Comparison of ENCODE assay signal across 2 cellular contexts in the genomic region with DNA sequence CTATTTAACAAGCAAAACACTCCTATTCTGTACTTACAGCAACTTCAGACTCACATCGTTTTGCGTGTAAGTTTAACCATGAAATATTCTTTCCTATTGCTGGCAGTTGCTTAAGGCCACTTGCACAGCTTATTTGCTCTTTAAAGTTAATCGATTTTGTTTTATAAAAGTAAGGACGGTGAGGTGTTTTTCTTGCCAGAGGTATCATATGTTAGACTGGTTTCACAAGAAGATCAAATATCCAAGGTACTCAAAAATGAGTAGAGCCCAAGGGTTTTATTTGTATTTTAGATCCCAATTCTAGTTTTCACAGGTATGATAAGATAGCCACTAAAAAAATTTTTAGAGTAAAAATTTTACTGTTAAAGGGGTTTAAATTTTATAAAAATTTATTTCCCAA.
TF ChIP-seq lines count a peak whose summit lies in the region.

No MANE protein-coding gene starts in this region.

TF ChIP-seq in liver, 16 proteins besides CTCF, POLR2A, EP300 and RAD21 (continued from another document):
- TF ChIP-seq, protein P1, sequence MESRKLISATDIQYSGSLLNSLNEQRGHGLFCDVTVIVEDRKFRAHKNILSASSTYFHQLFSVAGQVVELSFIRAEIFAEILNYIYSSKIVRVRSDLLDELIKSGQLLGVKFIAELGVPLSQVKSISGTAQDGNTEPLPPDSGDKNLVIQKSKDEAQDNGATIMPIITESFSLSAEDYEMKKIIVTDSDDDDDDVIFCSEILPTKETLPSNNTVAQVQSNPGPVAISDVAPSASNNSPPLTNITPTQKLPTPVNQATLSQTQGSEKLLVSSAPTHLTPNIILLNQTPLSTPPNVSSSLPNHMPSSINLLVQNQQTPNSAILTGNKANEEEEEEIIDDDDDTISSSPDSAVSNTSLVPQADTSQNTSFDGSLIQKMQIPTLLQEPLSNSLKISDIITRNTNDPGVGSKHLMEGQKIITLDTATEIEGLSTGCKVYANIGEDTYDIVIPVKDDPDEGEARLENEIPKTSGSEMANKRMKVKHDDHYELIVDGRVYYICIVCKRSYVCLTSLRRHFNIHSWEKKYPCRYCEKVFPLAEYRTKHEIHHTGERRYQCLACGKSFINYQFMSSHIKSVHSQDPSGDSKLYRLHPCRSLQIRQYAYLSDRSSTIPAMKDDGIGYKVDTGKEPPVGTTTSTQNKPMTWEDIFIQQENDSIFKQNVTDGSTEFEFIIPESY (IDR thresholded peaks at IDR 0.05) = no peak
- TF ChIP-seq NR2F2 (IDR thresholded peaks at IDR 0.05) = no peak
- TF ChIP-seq, protein P2, sequence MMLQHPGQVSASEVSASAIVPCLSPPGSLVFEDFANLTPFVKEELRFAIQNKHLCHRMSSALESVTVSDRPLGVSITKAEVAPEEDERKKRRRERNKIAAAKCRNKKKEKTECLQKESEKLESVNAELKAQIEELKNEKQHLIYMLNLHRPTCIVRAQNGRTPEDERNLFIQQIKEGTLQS (IDR thresholded peaks at IDR 0.05) = no peak
- no peak for TF ChIP-seq HNF4G (IDR thresholded peaks at IDR 0.05)
- TF ChIP-seq, protein P3, sequence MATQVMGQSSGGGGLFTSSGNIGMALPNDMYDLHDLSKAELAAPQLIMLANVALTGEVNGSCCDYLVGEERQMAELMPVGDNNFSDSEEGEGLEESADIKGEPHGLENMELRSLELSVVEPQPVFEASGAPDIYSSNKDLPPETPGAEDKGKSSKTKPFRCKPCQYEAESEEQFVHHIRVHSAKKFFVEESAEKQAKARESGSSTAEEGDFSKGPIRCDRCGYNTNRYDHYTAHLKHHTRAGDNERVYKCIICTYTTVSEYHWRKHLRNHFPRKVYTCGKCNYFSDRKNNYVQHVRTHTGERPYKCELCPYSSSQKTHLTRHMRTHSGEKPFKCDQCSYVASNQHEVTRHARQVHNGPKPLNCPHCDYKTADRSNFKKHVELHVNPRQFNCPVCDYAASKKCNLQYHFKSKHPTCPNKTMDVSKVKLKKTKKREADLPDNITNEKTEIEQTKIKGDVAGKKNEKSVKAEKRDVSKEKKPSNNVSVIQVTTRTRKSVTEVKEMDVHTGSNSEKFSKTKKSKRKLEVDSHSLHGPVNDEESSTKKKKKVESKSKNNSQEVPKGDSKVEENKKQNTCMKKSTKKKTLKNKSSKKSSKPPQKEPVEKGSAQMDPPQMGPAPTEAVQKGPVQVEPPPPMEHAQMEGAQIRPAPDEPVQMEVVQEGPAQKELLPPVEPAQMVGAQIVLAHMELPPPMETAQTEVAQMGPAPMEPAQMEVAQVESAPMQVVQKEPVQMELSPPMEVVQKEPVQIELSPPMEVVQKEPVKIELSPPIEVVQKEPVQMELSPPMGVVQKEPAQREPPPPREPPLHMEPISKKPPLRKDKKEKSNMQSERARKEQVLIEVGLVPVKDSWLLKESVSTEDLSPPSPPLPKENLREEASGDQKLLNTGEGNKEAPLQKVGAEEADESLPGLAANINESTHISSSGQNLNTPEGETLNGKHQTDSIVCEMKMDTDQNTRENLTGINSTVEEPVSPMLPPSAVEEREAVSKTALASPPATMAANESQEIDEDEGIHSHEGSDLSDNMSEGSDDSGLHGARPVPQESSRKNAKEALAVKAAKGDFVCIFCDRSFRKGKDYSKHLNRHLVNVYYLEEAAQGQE (IDR thresholded peaks at IDR 0.05) = no peak
- TF ChIP-seq HNF4A (conservative IDR thresholded peaks at IDR 0.05) = peak; percentile 63 to 69
- TF ChIP-seq RXRA (IDR thresholded peaks at IDR 0.05) = peak in 1 of 2 donors; percentile 37
- TF ChIP-seq JUND (IDR thresholded peaks at IDR 0.05) = no peak

TF ChIP-seq in HepG2, 621 proteins besides CTCF, POLR2A, EP300 and RAD21 (continued from another document):
- TF ChIP-seq, protein P4, sequence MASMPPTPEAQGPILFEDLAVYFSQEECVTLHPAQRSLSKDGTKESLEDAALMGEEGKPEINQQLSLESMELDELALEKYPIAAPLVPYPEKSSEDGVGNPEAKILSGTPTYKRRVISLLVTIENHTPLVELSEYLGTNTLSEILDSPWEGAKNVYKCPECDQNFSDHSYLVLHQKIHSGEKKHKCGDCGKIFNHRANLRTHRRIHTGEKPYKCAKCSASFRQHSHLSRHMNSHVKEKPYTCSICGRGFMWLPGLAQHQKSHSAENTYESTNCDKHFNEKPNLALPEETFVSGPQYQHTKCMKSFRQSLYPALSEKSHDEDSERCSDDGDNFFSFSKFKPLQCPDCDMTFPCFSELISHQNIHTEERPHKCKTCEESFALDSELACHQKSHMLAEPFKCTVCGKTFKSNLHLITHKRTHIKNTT (CRISPR knock-in tag; IDR thresholded peaks at IDR 0.05) = no peak
- no peak for TF ChIP-seq NCOA5 (CRISPR knock-in tag; IDR thresholded peaks at IDR 0.05)
TF ChIP-seq in HepG2: peak in this region for 0.
